In the genomic region with DNA sequence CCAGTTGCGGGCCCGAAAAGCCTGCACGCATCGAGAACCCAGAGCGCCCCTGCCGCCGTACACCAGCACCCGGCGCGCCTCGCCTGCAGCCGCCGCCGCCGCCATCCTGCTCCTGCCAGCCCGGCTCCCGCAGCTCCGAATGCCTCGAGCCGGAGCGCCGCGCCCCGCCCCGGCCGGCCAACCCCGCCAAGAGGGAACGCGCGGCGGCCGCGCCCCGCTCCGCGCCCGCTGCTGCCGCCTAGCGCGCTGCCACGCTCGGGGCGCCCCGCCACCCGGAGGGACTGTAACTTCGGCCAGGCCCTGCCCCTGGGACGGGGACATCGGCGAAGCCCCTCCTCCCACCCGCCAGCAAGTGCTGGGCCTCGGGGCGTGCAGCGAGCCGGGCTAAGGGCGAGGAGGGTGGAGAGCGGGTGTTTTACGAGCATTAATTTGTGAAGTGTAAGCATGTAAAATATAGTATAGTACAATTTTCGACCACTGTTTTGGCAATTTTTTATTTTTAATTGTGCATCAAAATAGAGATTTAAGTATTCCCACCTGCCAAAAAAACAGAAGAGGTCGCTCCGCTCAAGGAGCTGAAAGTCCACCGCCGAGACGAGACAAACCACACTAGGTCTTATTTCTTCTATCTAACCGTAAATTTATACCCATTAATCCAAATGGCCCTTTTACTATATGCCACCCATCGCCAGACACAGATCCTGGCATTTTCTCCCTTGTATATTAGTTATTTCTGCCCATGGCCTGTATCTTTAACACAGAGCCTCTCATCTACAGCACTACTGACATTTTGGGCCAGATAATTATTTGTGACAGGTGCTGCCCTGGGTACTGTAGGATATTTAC, we compare ENCODE assay signal across 8 cellular contexts. TPM values are rescaled to one million over a fixed set of nuclear protein-coding genes. Genes with fewer than 3 reads are reported as not detected.
DNase-seq lines count a peak whose midpoint lies in the region; ATAC-seq and TF ChIP-seq lines count a peak whose summit lies in the region.

A gene (minus strand): TSS at position 141 of the 846 bp plus-strand sequence. CDS start 36 bp downstream, at position 105.

- H3K27me3 Mint-ChIP-seq in activated naive CD4-positive, alpha-beta T cell treated with anti-CD3 and anti-CD28 coated beads, Interleukin-2, amount 50 U/mL, for 24 hours = peaks cover 2% of the 10 kb centered on the region
- peaks cover 2% of the 10 kb centered on the region for H3K27me3 Mint-ChIP-seq in glutamatergic neuron (ENCODE audit: unreplicated experiment)
- peaks cover 23% of the 10 kb centered on the region for H3K27me3 Mint-ChIP-seq in osteocyte (ENCODE audit: unreplicated experiment)

- ATAC-seq in GM21526 (IDR thresholded peaks at IDR 0.05; ENCODE audit: low FRiP score, unreplicated experiment) = peak; percentile 96
- peak; percentile 89 for ATAC-seq in SK-N-SH treated with all-trans-retinoic acid at 6 μM for 48 hours
- ATAC-seq in thoracic aorta (ENCODE audit: insufficient number of reproducible peaks, low FRiP score, low read depth) = peak; percentile 91

- TF ChIP-seq CTCF in glutamatergic neuron (IDR thresholded peaks at IDR 0.05; ENCODE audit: partially characterized antibody, unreplicated experiment) (no peak), osteocyte (IDR thresholded peaks at IDR 0.05) (peak; percentile 43), thoracic aorta (IDR thresholded peaks at IDR 0.05) (peak; percentile 25)

- H3K4me3 ChIP-seq in thoracic aorta = peak within 1 kb of the TSS; percentile 80

- H3K4me3 Mint-ChIP-seq in activated naive CD4-positive, alpha-beta T cell treated with anti-CD3 and anti-CD28 coated beads, Interleukin-2, amount 50 U/mL, for 24 hours = peak within 1 kb of the TSS; percentile 100
- H3K4me3 Mint-ChIP-seq in glutamatergic neuron (ENCODE audit: unreplicated experiment) (peak within 1 kb of the TSS; percentile 93), osteocyte (ENCODE audit: unreplicated experiment) (peak within 1 kb of the TSS; percentile 98)

- H3K4me1 ChIP-seq in thoracic aorta (ENCODE audit: control insufficient read depth in 1 of 2, low read depth in 2 of 2) = peaks cover 15 to 26% of the 10 kb centered on the region in 2 donors

- peaks cover 33% of the 10 kb centered on the region for H3K4me1 Mint-ChIP-seq in activated naive CD4-positive, alpha-beta T cell treated with anti-CD3 and anti-CD28 coated beads, Interleukin-2, amount 50 U/mL, for 24 hours
- H3K4me1 Mint-ChIP-seq in glutamatergic neuron (ENCODE audit: low read depth, unreplicated experiment) (peaks cover 14% of the 10 kb centered on the region), osteocyte (ENCODE audit: unreplicated experiment) (peaks cover 19% of the 10 kb centered on the region)

- peaks cover 2% of the 10 kb centered on the region for H3K36me3 ChIP-seq in thoracic aorta

- H3K9me3 Mint-ChIP-seq in activated naive CD4-positive, alpha-beta T cell treated with anti-CD3 and anti-CD28 coated beads, Interleukin-2, amount 50 U/mL, for 24 hours = no peaks in the 10 kb centered on the region
- H3K9me3 Mint-ChIP-seq in glutamatergic neuron (ENCODE audit: unreplicated experiment) (peaks cover 4% of the 10 kb centered on the region), osteocyte (ENCODE audit: unreplicated experiment) (no peaks in the 10 kb centered on the region)

- H3K27ac ChIP-seq in thoracic aorta = peak within 1 kb of the TSS; percentile 30 to 63

- no peaks in the 10 kb centered on the region for H3K27me3 ChIP-seq in thoracic aorta (replicated peaks; ENCODE audit: insufficient read depth)

- H3K36me3 Mint-ChIP-seq in activated naive CD4-positive, alpha-beta T cell treated with anti-CD3 and anti-CD28 coated beads, Interleukin-2, amount 50 U/mL, for 24 hours = peaks cover 5% of the 10 kb centered on the region
- H3K36me3 Mint-ChIP-seq in glutamatergic neuron (ENCODE audit: unreplicated experiment) (no peaks in the 10 kb centered on the region), osteocyte (ENCODE audit: unreplicated experiment) (peaks cover 2% of the 10 kb centered on the region)

- H3K27ac Mint-ChIP-seq in activated naive CD4-positive, alpha-beta T cell treated with anti-CD3 and anti-CD28 coated beads, Interleukin-2, amount 50 U/mL, for 24 hours = peak within 1 kb of the TSS; percentile 100
- peak within 1 kb of the TSS; percentile 54 for H3K27ac Mint-ChIP-seq in glutamatergic neuron (ENCODE audit: unreplicated experiment)
- H3K27ac Mint-ChIP-seq in osteocyte (ENCODE audit: unreplicated experiment) = peak within 1 kb of the TSS; percentile 95

- no peaks in the 10 kb centered on the region for H3K9me3 ChIP-seq in thoracic aorta

- DNase-seq in EH (ENCODE audit: low read depth) = peak; percentile 81
- DNase-seq in HuH-7.5 (ENCODE audit: low spot score) = peak; percentile 91
- peak; percentile 87 for DNase-seq in glutamatergic neuron
- DNase-seq in osteocyte (ENCODE audit: extremely low spot score, unreplicated experiment) = peak; percentile 92
- no peak for DNase-seq in thoracic aorta (ENCODE audit: low spot score)

TF ChIP-seq in SK-N-SH treated with all-trans-retinoic acid at 6 μM for 48 hours, 23 proteins besides CTCF, POLR2A, EP300 and RAD21:
- TF ChIP-seq ISL1 (CRISPR knock-in tag; IDR thresholded peaks at IDR 0.05) (no peak), ZNF565 (CRISPR knock-in tag; conservative IDR thresholded peaks at IDR 0.05; ENCODE audit: low read depth) (no peak), ZFP30 (CRISPR knock-in tag; IDR thresholded peaks at IDR 0.05) (no peak), ZNF8 (CRISPR knock-in tag; IDR thresholded peaks at IDR 0.05) (no peak)

RNA-seq across cellular contexts. Expression of the gene that starts here (rescaled TPM):
- total RNA-seq in glutamatergic neuron (ENCODE audit: unreplicated experiment) (31.6 TPM), osteocyte (17.0 and 21.0 TPM in 2 replicates), thoracic aorta (10 to 100 TPM in 1 of 2 donors, 1 to 10 TPM in 1; 9.0 to 10.7 TPM)
